ENCODE assay signal across 32 cellular contexts in the genomic region with DNA sequence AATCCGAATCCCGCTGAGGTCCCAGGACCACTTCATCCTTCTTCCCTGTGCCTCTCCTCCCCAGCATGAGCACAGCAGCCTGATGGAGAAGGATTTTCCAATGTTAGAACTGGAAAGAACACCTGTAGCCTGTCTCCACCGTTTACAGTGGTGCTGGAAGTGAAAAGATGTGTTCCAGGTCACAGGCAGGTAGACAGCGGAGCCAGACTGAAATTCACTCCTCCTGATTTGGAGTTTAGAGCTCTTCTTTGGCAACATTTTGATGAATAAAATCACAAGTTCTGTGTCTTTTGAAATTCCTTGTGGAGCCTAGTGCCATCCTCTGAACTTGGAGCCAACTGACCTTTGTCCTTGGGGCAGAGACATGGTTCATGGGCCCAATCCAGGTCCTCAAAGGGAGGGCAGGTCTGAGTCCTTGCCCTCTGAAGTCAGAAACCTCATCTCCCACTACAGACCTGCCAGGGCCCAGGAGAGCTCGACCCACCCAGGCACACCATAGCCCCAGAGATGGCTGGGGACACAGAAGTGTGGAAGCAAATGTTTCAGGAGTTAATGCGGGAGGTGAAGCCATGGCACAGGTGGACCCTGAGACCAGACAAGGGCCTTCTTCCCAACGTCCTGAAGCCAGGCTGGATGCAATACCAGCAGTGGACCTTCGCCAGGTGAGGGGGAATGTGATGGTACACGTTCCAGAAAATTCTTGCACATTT. TPM values are rescaled to one million over a fixed set of nuclear protein-coding genes. Genes with fewer than 3 reads are reported as not detected.
A peak's percentile ranks its signal among the peaks of the same experiment; 100 is the strongest.
DNase-seq lines count a peak whose midpoint lies in the region; ATAC-seq and TF ChIP-seq lines count a peak whose summit lies in the region.
"Had no signal": no experiment of that assay in that cellular context is flagged by ENCODE, and none has a peak within 500 bp of the region (broad histone marks: within the 10 kb centered on the region; RNA-seq: fewer than 3 reads in every experiment).

A gene (plus strand): TSS at position 421 of the 710 bp plus-strand sequence. CDS start 87 bp downstream, at position 508.

- H3K36me3 Mint-ChIP-seq in stimulated activated memory B cell treated with anti-CD40 and anti-IgM and Interleukin-4, amounts not matched to agents 10 μg/mL and 1 μg/mL and 100 μg/mL, for 72 hours: no peaks in the 10 kb centered on the region
- H3K36me3 Mint-ChIP-seq in activated CD4-positive, alpha-beta memory T cell treated with anti-CD3 and anti-CD28 coated beads for 36 hours: no peaks in the 10 kb centered on the region
- H3K36me3 Mint-ChIP-seq: activated naive CD8-positive, alpha-beta T cell treated with anti-CD3 and anti-CD28 coated beads for 36 hours; CD14-positive monocyte; natural killer cell treated with Interleukin-12 subunit alpha and Interleukin-12 subunit beta and Interleukin-15 and Interleukin-18, amount 100 ng/mL, for 72 hours had no signal

- H3K4me3 Mint-ChIP-seq in stimulated activated memory B cell treated with anti-CD40 and anti-IgM and Interleukin-4, amounts not matched to agents 10 μg/mL and 1 μg/mL and 100 μg/mL, for 72 hours: no peak within 1 kb of the TSS
- H3K4me3 Mint-ChIP-seq in activated CD4-positive, alpha-beta memory T cell treated with anti-CD3 and anti-CD28 coated beads for 36 hours: no peak within 1 kb of the TSS
- H3K4me3 Mint-ChIP-seq: activated naive CD8-positive, alpha-beta T cell treated with anti-CD3 and anti-CD28 coated beads for 36 hours; activated T-cell treated with anti-CD3 and anti-CD28 coated beads, Interleukin-2, amount 50 U/mL, for 24 hours; CD14-positive monocyte; natural killer cell treated with Interleukin-12 subunit alpha and Interleukin-12 subunit beta and Interleukin-15 and Interleukin-18, amount 100 ng/mL, for 72 hours had no signal

- H3K9me2 ChIP-seq in HCT116 (ENCODE audit: insufficient read depth): no peaks in the 10 kb centered on the region

- no peaks in the 10 kb centered on the region for H3K9me3 Mint-ChIP-seq in stimulated activated memory B cell treated with anti-CD40 and anti-IgM and Interleukin-4, amounts not matched to agents 10 μg/mL and 1 μg/mL and 100 μg/mL, for 72 hours
- no peaks in the 10 kb centered on the region for H3K9me3 Mint-ChIP-seq in activated CD4-positive, alpha-beta memory T cell treated with anti-CD3 and anti-CD28 coated beads for 36 hours
- H3K9me3 Mint-ChIP-seq: activated naive CD8-positive, alpha-beta T cell treated with anti-CD3 and anti-CD28 coated beads for 36 hours; activated T-cell treated with anti-CD3 and anti-CD28 coated beads, Interleukin-2, amount 50 U/mL, for 24 hours; natural killer cell treated with Interleukin-12 subunit alpha and Interleukin-12 subunit beta and Interleukin-15 and Interleukin-18, amount 100 ng/mL, for 72 hours had no signal

- H3K4me3 ChIP-seq in HCT116 (replicated peaks in 1 of 2; ENCODE audit: low read depth in 1 of 2, low read length in 2 of 2) (no peak within 1 kb of the TSS), SJSA1 (no peak within 1 kb of the TSS), right lobe of liver (peak within 1 kb of the TSS; percentile 46 to 79 (median 70))
- H3K4me3 ChIP-seq: ovary, Peyer's patch, tibial nerve had no signal

- H3K4me2 ChIP-seq in HCT116 (ENCODE audit: low read length): no peak within 1 kb of the TSS

- peak within 1 kb of the TSS; percentile 36 for H3K27ac Mint-ChIP-seq in stimulated activated memory B cell treated with anti-CD40 and anti-IgM and Interleukin-4, amounts not matched to agents 10 μg/mL and 1 μg/mL and 100 μg/mL, for 72 hours
- H3K27ac Mint-ChIP-seq in activated CD4-positive, alpha-beta memory T cell treated with anti-CD3 and anti-CD28 coated beads for 36 hours: no peak within 1 kb of the TSS
- H3K27ac Mint-ChIP-seq: activated naive CD8-positive, alpha-beta T cell treated with anti-CD3 and anti-CD28 coated beads for 36 hours; activated T-cell treated with anti-CD3 and anti-CD28 coated beads, Interleukin-2, amount 50 U/mL, for 24 hours; natural killer cell treated with Interleukin-12 subunit alpha and Interleukin-12 subunit beta and Interleukin-15 and Interleukin-18, amount 100 ng/mL, for 72 hours had no signal

- H4K20me1 ChIP-seq in HCT116 (ENCODE audit: insufficient read depth): no peaks in the 10 kb centered on the region

- TF ChIP-seq POLR2A in HCT116 (IDR thresholded peaks at IDR 0.05; ENCODE audit: borderline replicate concordance, extremely low read depth, insufficient read depth, insufficient read length) (no peak), right lobe of liver (IDR thresholded peaks at IDR 0.05) (no peak)

- RAD21 ChIA-PET in HCT116 (lab: Charles Lee; ENCODE audit: low non-redundant PET in 1 of 2, low total read pairs in 2 of 2, uncharacterized antibody in 2 of 2, unreplicated experiment in 2 of 2): no interaction called here

- no peak for TF ChIP-seq RAD21 in HCT116 (IDR thresholded peaks at IDR 0.05; ENCODE audit: low read depth)

- H3K4me1 ChIP-seq in HCT116 (ENCODE audit: control insufficient read depth in 1 of 2, insufficient read depth in 2 of 2, low read length in 2 of 2): no peaks in the 10 kb centered on the region
- peaks cover 33% of the 10 kb centered on the region for H3K4me1 ChIP-seq in SJSA1 (replicated peaks)
- peaks cover 0 to 49% (median 17%) of the 10 kb centered on the region in 4 donors for H3K4me1 ChIP-seq in right lobe of liver
- H3K4me1 ChIP-seq: Peyer's patch, tibial nerve had no signal

- H3K4me1 Mint-ChIP-seq in stimulated activated memory B cell treated with anti-CD40 and anti-IgM and Interleukin-4, amounts not matched to agents 10 μg/mL and 1 μg/mL and 100 μg/mL, for 72 hours: peaks cover 45% of the 10 kb centered on the region
- H3K4me1 Mint-ChIP-seq in activated CD4-positive, alpha-beta memory T cell treated with anti-CD3 and anti-CD28 coated beads for 36 hours (ENCODE audit: low read depth): peaks cover 3% of the 10 kb centered on the region

- no peak within 1 kb of the TSS for H3K9ac ChIP-seq in HCT116 (ENCODE audit: low read length)

- H3K27me3 Mint-ChIP-seq in stimulated activated memory B cell treated with anti-CD40 and anti-IgM and Interleukin-4, amounts not matched to agents 10 μg/mL and 1 μg/mL and 100 μg/mL, for 72 hours: no peaks in the 10 kb centered on the region
- H3K27me3 Mint-ChIP-seq in activated CD4-positive, alpha-beta memory T cell treated with anti-CD3 and anti-CD28 coated beads for 36 hours: no peaks in the 10 kb centered on the region
- H3K27me3 Mint-ChIP-seq: activated naive CD8-positive, alpha-beta T cell treated with anti-CD3 and anti-CD28 coated beads for 36 hours; activated T-cell treated with anti-CD3 and anti-CD28 coated beads, Interleukin-2, amount 50 U/mL, for 24 hours; natural killer cell treated with Interleukin-12 subunit alpha and Interleukin-12 subunit beta and Interleukin-15 and Interleukin-18, amount 100 ng/mL, for 72 hours had no signal

- WGBS in right lobe of liver (ENCODE audit: insufficient coverage, low coverage, low lambda C conversion rate, missing lambda C conversion rate): 25% methylated on average over 6 of the region's 9 CpGs

- ATAC-seq in HCT116: no peak
- ATAC-seq in right lobe of liver: peak; percentile 50 to 83 (median 62)
- no peak for ATAC-seq in stimulated activated memory B cell treated with anti-CD40 and anti-IgM and Interleukin-4, amounts not matched to agents 10 μg/mL and 1 μg/mL and 100 μg/mL, for 72 hours
- no peak for ATAC-seq in HG03521 (IDR thresholded peaks at IDR 0.05; ENCODE audit: unreplicated experiment)

- POLR2A ChIA-PET in HCT116 (lab: Charles Lee): interaction anchor here (0.6 kb wide), 1 partner anchor 132 kb away, joined by 3 read pairs; no protein-coding TSS in a partner anchor
- POLR2A ChIA-PET in activated CD4-positive, alpha-beta memory T cell treated with anti-CD3 and anti-CD28 coated beads for 36 hours (lab: Charles Lee): no interaction called here

- no peaks in the 10 kb centered on the region for H3K27me3 ChIP-seq in HCT116 (ENCODE audit: insufficient read depth, low read length)
- H3K27me3 ChIP-seq in SJSA1 (replicated peaks): no peaks in the 10 kb centered on the region
- no peaks in the 10 kb centered on the region for H3K27me3 ChIP-seq in right lobe of liver
- H3K27me3 ChIP-seq: ovary, Peyer's patch, tibial nerve had no signal

- H3K36me3 ChIP-seq in HCT116 (ENCODE audit: control insufficient read depth in 1 of 2, insufficient read depth in 2 of 2, low read length in 2 of 2) (no peaks in the 10 kb centered on the region), SJSA1 (no peaks in the 10 kb centered on the region), right lobe of liver (no peaks in the 10 kb centered on the region)
- H3K36me3 ChIP-seq: ovary, Peyer's patch, tibial nerve, WERI-Rb-1 had no signal

- DNase-seq in HCT116 (ENCODE audit: low read depth, low spot score) (no peak), SJSA1 (ENCODE audit: low read depth in 1 of 2, low spot score in 2 of 2) (no peak), right lobe of liver (peak; percentile 46 to 87 (median 76)), DMS53 treated with DMSO at 0.1 percent for 48 hours (lab: John Stamatoyannopoulos, UW; ENCODE audit: unreplicated experiment) (no peak)
- DNase-seq in activated CD4-positive, alpha-beta memory T cell treated with anti-CD3 and anti-CD28 coated beads for 36 hours: no peak
- DNase-seq: activated CD4-positive, alpha-beta T cell treated with anti-CD3 and anti-CD28 coated beads for 4 hours; activated effector memory CD4-positive, alpha-beta T cell treated with anti-CD3 and anti-CD28 coated beads, Interleukin-2, amount 50 U/mL, for 16 hours; activated naive CD8-positive, alpha-beta T cell treated with anti-CD3 and anti-CD28 coated beads for 36 hours; activated T-cell treated with anti-CD3 and anti-CD28 coated beads, Interleukin-2, amount 50 U/mL, for 24 hours; anterior cingulate cortex; DMS79 treated with DMSO at 0.1 percent for 48 hours; hypothalamus; KG1; NCI-H1436; NCI-H2081 treated with DMSO at 0.1 percent for 48 hours; NCI-H226; NCI-H69; ovary; Peyer's patch; SHP77 treated with DMSO at 0.1 percent for 48 hours; T1000; WERI-Rb-1 had no signal

- intact Hi-C loops in HCT116 (cut with micrococcal nuclease): loop anchor here (2.0 kb wide), 1 partner anchor 61 kb away; no protein-coding TSS in a partner anchor
- intact Hi-C loops in right lobe of liver (cut with DNase I): no loop called here
- intact Hi-C loops in activated CD4-positive, alpha-beta memory T cell treated with anti-CD3 and anti-CD28 coated beads for 36 hours (cut with micrococcal nuclease): no loop called here

- peak within 1 kb of the TSS; percentile 27 for H2AFZ ChIP-seq in HCT116 (ENCODE audit: low read depth, low read length, poor library complexity, severe bottlenecking)

- BruUV-seq in HCT116 (replicated peaks; lab: Mats Ljungman, UMichigan): no TSS peak

- H3K27ac ChIP-seq in HCT116 (ENCODE audit: low read depth, low read length) (no peak within 1 kb of the TSS), SJSA1 (peak within 1 kb of the TSS; percentile 88; the same call in 1 of the 2 replicates), right lobe of liver (peak within 1 kb of the TSS; percentile 37 to 76 (median 60))
- H3K27ac ChIP-seq: epithelial cell of prostate, ovary, Peyer's patch, tibial nerve, WERI-Rb-1 had no signal

- CTCF ChIA-PET in HCT116 (lab: Charles Lee): interaction anchor here (2.0 to 4.5 kb wide), 2 partner anchors 9 to 61 kb away, joined by 9 to 23 read pairs; no protein-coding TSS in a partner anchor
- CTCF ChIA-PET in activated CD4-positive, alpha-beta memory T cell treated with anti-CD3 and anti-CD28 coated beads for 36 hours (lab: Charles Lee): interaction anchor here (0.6 to 5.0 kb wide), 6 partner anchors 9 to 1181 kb away, joined by 3 to 40 read pairs (median 12); no protein-coding TSS in a partner anchor

- H3K9me3 ChIP-seq in HCT116 (ENCODE audit: control insufficient read depth in 1 of 2, insufficient read depth in 1 of 2, low read depth in 1 of 2, low read length in 2 of 2): no peaks in the 10 kb centered on the region
- H3K9me3 ChIP-seq in SJSA1 (replicated peaks): no peaks in the 10 kb centered on the region
- no peaks in the 10 kb centered on the region for H3K9me3 ChIP-seq in right lobe of liver
- H3K9me3 ChIP-seq: ovary, Peyer's patch, tibial nerve had no signal

- no peaks in the 10 kb centered on the region for H3K79me2 ChIP-seq in HCT116 (ENCODE audit: insufficient read depth, low read length)

- TF ChIP-seq CTCF in HCT116 (IDR thresholded peaks at IDR 0.05 in 2 of 3, conservative IDR thresholded peaks at IDR 0.05 in 1 of 3; ENCODE audit: borderline replicate concordance in 1 of 3, insufficient read depth in 1 of 3, low read depth in 2 of 3, low read length in 2 of 3) (no peak), right lobe of liver (IDR thresholded peaks at IDR 0.05) (no peak)

RNA-seq across cellular contexts. Expression of the gene that starts here (rescaled TPM):
- not detected for total RNA-seq in HCT116 (2021; ENCODE audit: unreplicated experiment)
- polyA plus RNA-seq in HCT116 (2012): not detected in 2 replicates
- total RNA-seq in SJSA1 (2014; rRNA removed; shearing (Covaris generic)): not detected in 2 replicates
- total RNA-seq in right lobe of liver: 10 to 100 TPM; 12.2 to 29.0 (median 20.9) TPM
- not detected for total RNA-seq in activated CD4-positive, alpha-beta memory T cell treated with anti-CD3 and anti-CD28 coated beads for 36 hours
- total RNA-seq: activated naive CD8-positive, alpha-beta T cell treated with anti-CD3 and anti-CD28 coated beads for 36 hours; bronchial epithelial cell; lung microvascular endothelial cell; mucosa of gallbladder; natural killer cell treated with Interleukin-12 subunit alpha and Interleukin-12 subunit beta and Interleukin-15 and Interleukin-18, amount 100 ng/mL, for 72 hours; ovary; Peyer's patch; renal cortical epithelial cell; tibial nerve had no signal
- polyA plus RNA-seq: CD14-positive monocyte, ovary had no signal

Comparison
In these comparisons a context has a peak if more than half of its experiments do, and no peak if none do; other contexts are left out.
1. RNA of the gene that starts here (total RNA-seq): 12.2 to 29.0 TPM in right lobe of liver; not detected in HCT116 (single experiment), not detected in SJSA1 and not detected in activated CD4-positive, alpha-beta memory T cell treated with anti-CD3 and anti-CD28 coated beads for 36 hours; every median in the first group is over 10 times any median in the second.
2. ATAC-seq: peak in right lobe of liver (4 of 4); none in HCT116 (single experiment), stimulated activated memory B cell treated with anti-CD40 and anti-IgM and Interleukin-4, amounts not matched to agents 10 μg/mL and 1 μg/mL and 100 μg/mL, for 72 hours (single experiment) and HG03521 (single experiment).
3. DNase-seq: peak in right lobe of liver (3 of 3); none in HCT116 (single experiment), SJSA1 (0 of 2), activated CD4-positive, alpha-beta memory T cell treated with anti-CD3 and anti-CD28 coated beads for 36 hours (single experiment) and DMS53 treated with DMSO at 0.1 percent for 48 hours (single experiment).
4. H3K4me3 ChIP-seq: peak in right lobe of liver (3 of 3); none in HCT116 (0 of 2) and SJSA1 (single experiment).